12 cellular contexts compared by ENCODE assay signal in genomic region chr20:41632896-41633295, GRCh38. TPM values are rescaled to one million over a fixed set of nuclear protein-coding genes. Genes with fewer than 3 reads are reported as not detected.
DNase-seq lines count a peak whose midpoint lies in the region; ATAC-seq and TF ChIP-seq lines count a peak whose summit lies in the region.
"Had no signal": no experiment of that assay in that cellular context is flagged by ENCODE, and none has a peak within 500 bp of the region (broad histone marks: within the 10 kb centered on the region; RNA-seq: fewer than 3 reads in every experiment).

No MANE protein-coding gene starts in this region.

- H3K4me1 Mint-ChIP-seq in natural killer cell: peaks cover 5 to 6% of the 10 kb centered on the region in 2 donors

- intact Hi-C loops in natural killer cell (cut with micrococcal nuclease): no loop called here

- in situ Hi-C loops in astrocyte of the spinal cord (cut with HindIII; ENCODE audit: low sequenced_read_pairs): no loop called here

- ATAC-seq in natural killer cell (peak; percentile 79 to 91 (median 87)), GM21423 (IDR thresholded peaks at IDR 0.05; ENCODE audit: unreplicated experiment) (no peak), HG02798 (IDR thresholded peaks at IDR 0.05; ENCODE audit: poor library complexity, unreplicated experiment) (no peak), GM21529 (IDR thresholded peaks at IDR 0.05; ENCODE audit: unreplicated experiment) (no peak)

- H3K27me3 Mint-ChIP-seq in natural killer cell (ENCODE audit: low read depth in 2 of 2): peaks cover 0 to 1% of the 10 kb centered on the region in 2 donors

- H3K4me3 ChIP-seq in astrocyte of the spinal cord (ENCODE audit: low read depth, low read length): no peak overlapping the region

- peak; percentile 36 for DNase-seq in GM03348 (ENCODE audit: low spot score)
- DNase-seq in LHCN-M2 (ENCODE audit: low read depth): peak; percentile 77
- peak; percentile 17 for DNase-seq in astrocyte of the spinal cord (ENCODE audit: low read depth, low spot score)
- no peak for DNase-seq in natural killer cell
- no peak for DNase-seq in OCI-M2 (lab: John Stamatoyannopoulos, UW; ENCODE audit: unreplicated experiment)
- DNase-seq: aorta, islet precursor cell, NCI-H524 treated with DMSO at 0.1 percent for 48 hours, occipital lobe had no signal

- no peak overlapping the region for H3K4me3 Mint-ChIP-seq in natural killer cell

- H3K36me3 Mint-ChIP-seq in natural killer cell: no peaks in the 10 kb centered on the region

- no peaks in the 10 kb centered on the region for H3K9me3 Mint-ChIP-seq in natural killer cell

- no peak overlapping the region for H3K27ac Mint-ChIP-seq in natural killer cell

- TF ChIP-seq CTCF in astrocyte of the spinal cord (IDR thresholded peaks at IDR 0.05; ENCODE audit: low read depth, low read length): no peak
- TF ChIP-seq CTCF in natural killer cell (IDR thresholded peaks at IDR 0.05): no peak

RNA-seq across cellular contexts. Expression of gene CHD6, which starts 14.7 kb away (rescaled TPM):
- 19.5 and 20.2 TPM in 2 replicates for total RNA-seq in LHCN-M2 (2014; rRNA removed)
- polyA plus RNA-seq in LHCN-M2 (2012): 5.1 TPM
- total RNA-seq in natural killer cell: 10 to 100 TPM; 82.8 to 96.6 (median 90.4) TPM

Comparison
In these comparisons a context has a peak if more than half of its experiments do, and no peak if none do; other contexts are left out.
1. DNase-seq: peak in GM03348 (single experiment), LHCN-M2 (single experiment) and astrocyte of the spinal cord (single experiment); none in natural killer cell (single experiment) and OCI-M2 (single experiment).
2. ATAC-seq: peak in natural killer cell (3 of 3); none in GM21423 (single experiment), HG02798 (single experiment) and GM21529 (single experiment).